In genomic region chr20:53595018-53595378, GRCh38 we compare ENCODE assay signal across 8 cellular contexts. TPM values are rescaled to one million over a fixed set of nuclear protein-coding genes. Genes with fewer than 3 reads are reported as not detected.
A peak's percentile ranks its signal among the peaks of the same experiment; 100 is the strongest.
DNase-seq lines count a peak whose midpoint lies in the region; FAIRE-seq and TF ChIP-seq lines count a peak whose summit lies in the region.

No MANE protein-coding gene starts in this region.

- H3K36me3 ChIP-seq in fibroblast of lung (ENCODE audit: control insufficient read depth, insufficient read depth, low read length): no peaks in the 10 kb centered on the region

- peak; percentile 27 for FAIRE-seq in G401.6 (lab: Jason Lieb, UNC)

- H3K27me3 ChIP-seq in fibroblast of lung (ENCODE audit: control insufficient read depth, insufficient read depth, low read length): no peaks in the 10 kb centered on the region

- H3K79me2 ChIP-seq in fibroblast of lung (ENCODE audit: control insufficient read depth, insufficient read depth, low read length): peaks cover 29% of the 10 kb centered on the region

- peak overlapping the region in 3 of 4 experiments; percentile 42 to 77 (median 76) for H3K4me3 ChIP-seq in fibroblast of lung (replicated peaks in 1 of 4; ENCODE audit: control extremely low read depth in 1 of 4, insufficient read depth in 1 of 4, low read depth in 3 of 4, low read length in 4 of 4)

- in situ Hi-C loops in GM13976 (cut with MboI; ENCODE audit: low sequenced_read_pairs, unreplicated experiment): loop anchor here (25.0 kb wide), 1 partner anchor 342 kb away; no protein-coding TSS in a partner anchor

- no peaks in the 10 kb centered on the region for H4K20me1 ChIP-seq in fibroblast of lung (ENCODE audit: control insufficient read depth, extremely low read depth, insufficient read depth, low read length)

- peak overlapping the region; percentile 34 for H3K4me2 ChIP-seq in fibroblast of lung (ENCODE audit: extremely low read depth, insufficient read depth, low read length)

- no peak overlapping the region for H3K9ac ChIP-seq in fibroblast of lung (ENCODE audit: insufficient read depth, low read length)

- no peak for TF ChIP-seq CTCF in RWPE1 (conservative IDR thresholded peaks at IDR 0.05; ENCODE audit: low read depth)
- TF ChIP-seq CTCF in fibroblast of lung (conservative IDR thresholded peaks at IDR 0.05 in 1 of 2, IDR thresholded peaks at IDR 0.05 in 1 of 2; ENCODE audit: low read depth in 1 of 2, low read length in 2 of 2): no peak
- TF ChIP-seq CTCF in GM13976 (IDR thresholded peaks at IDR 0.05; ENCODE audit: borderline replicate concordance, control extremely low read depth, extremely low read depth, insufficient read depth, missing control alignments): no peak

- POLR2A ChIA-PET in RWPE1 (lab: Yijun Ruan, JAX; ENCODE audit: low non-redundant PET): interaction anchor here (0.8 to 1.2 kb wide), 2 partner anchors 12 to 28 kb away, joined by 3 to 8 read pairs; no protein-coding TSS in a partner anchor

- no peak overlapping the region for H2AFZ ChIP-seq in fibroblast of lung (ENCODE audit: low read length)

- H3K4me1 ChIP-seq in fibroblast of lung (ENCODE audit: control insufficient read depth, extremely low read depth, insufficient read depth, low read length): peaks cover 2% of the 10 kb centered on the region

- peak overlapping the region; percentile 98 for H3K27ac ChIP-seq in RWPE1
- H3K27ac ChIP-seq in fibroblast of lung (ENCODE audit: insufficient read depth, low read length): peak overlapping the region; percentile 76

- CTCF ChIA-PET in RWPE1 (lab: Yijun Ruan, JAX): interaction anchor here (0.9 to 1.0 kb wide), 3 partner anchors 17 to 314 kb away, joined by 3 to 4 read pairs (median 4); no protein-coding TSS in a partner anchor

- H3K9me3 ChIP-seq in fibroblast of lung (ENCODE audit: control insufficient read depth, insufficient read depth, low read depth, low read length): no peaks in the 10 kb centered on the region

- DNase-seq in RWPE1 (ENCODE audit: low spot score) (no peak), fibroblast of lung (ENCODE audit: low read depth in 2 of 2) (no peak), putamen (ENCODE audit: low spot score) (peak; percentile 41), dedifferentiated amniotic fluid mesenchymal stem cell (ENCODE audit: extremely low spot score) (no peak), amygdala (lab: John Stamatoyannopoulos, UW) (no peak), GM13976 (ENCODE audit: low spot score) (no peak), hypothalamus (lab: John Stamatoyannopoulos, UW) (no peak)

RNA-seq across cellular contexts. Expression of gene ZNF217, which starts 1.4 kb away (rescaled TPM):
- total RNA-seq in fibroblast of lung: 13.4 and 22.0 TPM in 2 replicates
- 12.1 and 14.5 TPM in 2 replicates for polyA plus RNA-seq in fibroblast of lung
- polyA plus RNA-seq in fibroblast of lung (2012): 11.2 and 15.3 TPM in 2 replicates
- 17.7 and 23.5 TPM in 2 replicates for polyA minus RNA-seq in fibroblast of lung (ENCODE audit: low replicate concordance)
